In genomic region chr3:61595826-61596225, GRCh38 we compare ENCODE assay signal across 1 cellular context.
TF ChIP-seq lines count a peak whose summit lies in the region.

No MANE protein-coding gene starts in this region.

TF ChIP-seq in HepG2, 621 proteins besides CTCF, POLR2A, EP300 and RAD21:
- TF ChIP-seq MATR3 (CRISPR knock-in tag; IDR thresholded peaks at IDR 0.05), result no peak
- peak; percentile 39; the same call in 1 of the 2 replicates for TF ChIP-seq CEBPB (IDR thresholded peaks at IDR 0.05; ENCODE audit: borderline replicate concordance, low read depth, low read length)
- no peak for TF ChIP-seq RARA (CRISPR knock-in tag; IDR thresholded peaks at IDR 0.05)
